In genomic region chr21:17527240-17527639, GRCh38 we compare ENCODE assay signal across 10 cellular contexts. TPM values are rescaled to one million over a fixed set of nuclear protein-coding genes. Genes with fewer than 3 reads are reported as not detected.
A peak's percentile ranks its signal among the peaks of the same experiment; 100 is the strongest.
DNase-seq lines count a peak whose midpoint lies in the region; ATAC-seq and FAIRE-seq lines count a peak whose summit lies in the region.
"Had no signal": no experiment of that assay in that cellular context is flagged by ENCODE, and none has a peak within 500 bp of the region (broad histone marks: within the 10 kb centered on the region; RNA-seq: fewer than 3 reads in every experiment).

No MANE protein-coding gene starts in this region.

- intact Hi-C loops in Right ventricle myocardium inferior (cut with DNase I) (no loop called here), cardiac septum (cut with DNase I) (no loop called here)

- FAIRE-seq in urothelium cell line (lab: Jason Lieb, UNC): no peak

- ATAC-seq in Right ventricle myocardium inferior: peak; percentile 39
- ATAC-seq in GM18873 (IDR thresholded peaks at IDR 0.05; ENCODE audit: low FRiP score, unreplicated experiment): no peak

- DNase-seq in Right ventricle myocardium inferior (ENCODE audit: missing footprints) (no peak), cardiac septum (ENCODE audit: low spot score) (no peak), dermis blood vessel endothelial cell (peak; percentile 78), kidney tubule cell (ENCODE audit: low spot score) (peak; percentile 13), urothelium cell line (ENCODE audit: low spot score) (peak; percentile 10), NCI-H1694 (lab: John Stamatoyannopoulos, UW) (no peak), NCI-H1092 (lab: John Stamatoyannopoulos, UW) (no peak)
- DNase-seq: NCI-H146 had no signal

RNA-seq across cellular contexts. Expression of gene CXADR, which starts 14.4 kb away (rescaled TPM):
- 25.5 TPM for total RNA-seq in Right ventricle myocardium inferior
- total RNA-seq in cardiac septum: 23.8 TPM
- total RNA-seq in dermis blood vessel endothelial cell: 66.5 and 87.5 TPM in 2 replicates
- total RNA-seq: myocyte had no signal

Comparison
In these comparisons a context has a peak if more than half of its experiments do, and no peak if none do; other contexts are left out.
1. DNase-seq: peak in dermis blood vessel endothelial cell (single experiment), kidney tubule cell (single experiment) and urothelium cell line (single experiment); none in Right ventricle myocardium inferior (single experiment), cardiac septum (single experiment), NCI-H1694 (single experiment) and NCI-H1092 (single experiment).